Comparison of ENCODE assay signal across 11 cellular contexts in the genomic region with DNA sequence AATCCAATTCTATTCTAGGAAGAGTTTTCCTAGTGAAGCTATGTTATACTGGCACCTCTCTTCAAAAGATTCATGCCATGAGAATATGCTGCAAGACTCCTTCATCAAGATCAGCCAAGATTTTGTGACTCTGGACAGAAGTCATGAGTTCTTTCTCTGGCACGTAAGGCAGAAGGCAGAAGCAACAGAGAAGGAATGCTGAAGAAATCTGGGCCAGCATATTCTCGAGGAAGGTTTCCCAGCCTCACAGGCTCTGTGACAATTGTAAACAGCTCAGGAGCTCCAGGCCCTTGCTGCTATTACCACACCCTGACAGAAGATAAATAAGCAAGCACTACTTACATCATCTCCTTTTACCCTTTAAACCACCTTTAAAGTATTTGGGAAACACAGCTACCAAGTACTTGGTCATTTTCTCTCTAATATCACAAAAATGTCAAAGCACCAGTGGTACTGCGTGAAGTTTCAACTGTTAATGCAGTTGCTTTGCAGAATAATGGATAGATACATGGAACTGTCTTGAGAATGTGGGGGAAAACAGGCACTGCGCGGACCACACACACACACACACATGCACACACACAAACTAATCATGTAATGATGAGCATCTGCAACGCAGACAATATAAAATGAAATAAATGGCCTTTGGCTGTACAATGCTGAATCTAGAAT. TPM values are rescaled to one million over a fixed set of nuclear protein-coding genes. Genes with fewer than 3 reads are reported as not detected.
DNase-seq lines count a peak whose midpoint lies in the region; ATAC-seq and TF ChIP-seq lines count a peak whose summit lies in the region.
"Had no signal": no experiment of that assay in that cellular context is flagged by ENCODE, and none has a peak within 500 bp of the region (broad histone marks: within the 10 kb centered on the region; RNA-seq: fewer than 3 reads in every experiment).

No MANE protein-coding gene starts in this region.

- in situ Hi-C loops in mammary epithelial cell (cut with MboI; ENCODE audit: low sequenced_read_pairs in 2 of 2): no loop called here

- H3K4me3 ChIP-seq in mammary epithelial cell (replicated peaks in 1 of 3; ENCODE audit: insufficient read depth in 1 of 3, low read depth in 2 of 3, low read length in 3 of 3) (no peak overlapping the region), mesodermal cell (ENCODE audit: extremely low read depth, insufficient read depth, low read length, poor library complexity, severe bottlenecking) (no peak overlapping the region)

- no peak overlapping the region for H3K4me3 Mint-ChIP-seq in MCF 10A (ENCODE audit: unreplicated experiment)
- H3K4me3 Mint-ChIP-seq in endothelial cell (ENCODE audit: unreplicated experiment): no peak overlapping the region

- H3K9me3 Mint-ChIP-seq in MCF 10A (ENCODE audit: unreplicated experiment) (peaks cover 7% of the 10 kb centered on the region), endothelial cell (ENCODE audit: unreplicated experiment) (no peaks in the 10 kb centered on the region)

- H4K20me1 ChIP-seq in mammary epithelial cell (ENCODE audit: insufficient read depth, low read length): no peaks in the 10 kb centered on the region

- no peak overlapping the region for H3K9ac ChIP-seq in mammary epithelial cell (ENCODE audit: insufficient read depth, low read length)

- H3K36me3 Mint-ChIP-seq in MCF 10A (ENCODE audit: insufficient read depth, unreplicated experiment) (peaks cover 58% of the 10 kb centered on the region), endothelial cell (ENCODE audit: low read depth, unreplicated experiment) (peaks cover 4% of the 10 kb centered on the region)

- peak; percentile 69 for DNase-seq in MCF 10A (ENCODE audit: unreplicated experiment)
- DNase-seq in mammary epithelial cell: no peak
- DNase-seq in endothelial cell (ENCODE audit: low spot score): no peak
- DNase-seq in NK-92 treated with Interleukin-12 subunit alpha and Interleukin-12 subunit beta, amount 100 ng/mL, for 24 hours (lab: John Stamatoyannopoulos, UW): no peak
- no peak for DNase-seq in amniotic stem cell (lab: John Stamatoyannopoulos, UW)
- DNase-seq in GM10266 (ENCODE audit: extremely low spot score): no peak
- DNase-seq: midbrain, NCI-H774 had no signal

- dilution Hi-C loops in mammary epithelial cell (cut with HindIII; ENCODE audit: low sequenced_read_pairs): no loop called here

- H3K27me3 ChIP-seq in mammary epithelial cell (ENCODE audit: insufficient read depth, low read length): no peaks in the 10 kb centered on the region

- CTCF ChIA-PET in MCF 10A (lab: Yijun Ruan, JAX): interaction anchor here (0.7 to 0.8 kb wide), 3 partner anchors 10 to 400 kb away, joined by 3 to 4 read pairs (median 3); no protein-coding TSS in a partner anchor
- CTCF ChIA-PET in mammary epithelial cell (lab: Charles Lee; ENCODE audit: low non-redundant PET): interaction anchor here (0.6 kb wide), 1 partner anchor 401 kb away, joined by 6 read pairs; no protein-coding TSS in a partner anchor

- BruUV-seq in MCF 10A (replicated peaks; lab: Mats Ljungman, UMichigan) (no TSS peak), mammary epithelial cell (replicated peaks; lab: Mats Ljungman, UMichigan) (no TSS peak)

- POLR2A ChIA-PET in MCF 10A (lab: Yijun Ruan, JAX): interaction anchor here (0.6 to 1.6 kb wide), 10 partner anchors 13 to 405 kb away, joined by 3 to 6 read pairs (median 3); a partner anchor contains a TSS

- peaks cover 5% of the 10 kb centered on the region for H3K36me3 ChIP-seq in mammary epithelial cell (ENCODE audit: insufficient read depth, low read length)
- peaks cover 6% of the 10 kb centered on the region for H3K36me3 ChIP-seq in mesodermal cell (ENCODE audit: control insufficient read depth, insufficient read depth, low read length)

- H3K27me3 Mint-ChIP-seq in MCF 10A (ENCODE audit: insufficient read depth, unreplicated experiment) (no peaks in the 10 kb centered on the region), endothelial cell (ENCODE audit: unreplicated experiment) (peaks cover 2% of the 10 kb centered on the region)

- peaks cover 90% of the 10 kb centered on the region for H3K79me2 ChIP-seq in mammary epithelial cell (ENCODE audit: insufficient read depth, low read length)

- H3K27ac Mint-ChIP-seq in MCF 10A (ENCODE audit: low read depth, unreplicated experiment) (peak overlapping the region; percentile 52), endothelial cell (ENCODE audit: unreplicated experiment) (peak overlapping the region; percentile 70)

- H3K9me3 ChIP-seq in mammary epithelial cell (replicated peaks; ENCODE audit: insufficient read depth, low read length) (no peaks in the 10 kb centered on the region), mesodermal cell (ENCODE audit: control insufficient read depth, low read length) (no peaks in the 10 kb centered on the region)

- H3K4me1 ChIP-seq in mammary epithelial cell (ENCODE audit: insufficient read depth, low read length): no peaks in the 10 kb centered on the region
- H3K4me1 ChIP-seq in mesodermal cell (ENCODE audit: control insufficient read depth, insufficient read depth, low read length, poor library complexity, severe bottlenecking): peaks cover 12% of the 10 kb centered on the region

- H3K4me2 ChIP-seq in mammary epithelial cell (ENCODE audit: insufficient read depth, low read depth, low read length): no peak overlapping the region

- H3K4me1 Mint-ChIP-seq in MCF 10A (ENCODE audit: insufficient read depth, unreplicated experiment) (peaks cover 34% of the 10 kb centered on the region), endothelial cell (ENCODE audit: unreplicated experiment) (peaks cover 3% of the 10 kb centered on the region)

- 89% methylated on average over 6 of the region's 6 CpGs for WGBS in mammary epithelial cell (ENCODE audit: low coverage, missing lambda C conversion rate)
- 39 to 78% methylated on average over 2 of the region's 6 CpGs for WGBS in mesodermal cell (ENCODE audit: insufficient coverage in 2 of 2), 2 experiments

- no peak for ATAC-seq in GM21576 (IDR thresholded peaks at IDR 0.05; ENCODE audit: unreplicated experiment)

- TF ChIP-seq CTCF in MCF 10A (IDR thresholded peaks at IDR 0.05; ENCODE audit: unreplicated experiment): no peak
- TF ChIP-seq CTCF in mammary epithelial cell (conservative IDR thresholded peaks at IDR 0.05 in 1 of 2, IDR thresholded peaks at IDR 0.05 in 1 of 2; ENCODE audit: extremely low read depth in 1 of 2, insufficient read depth in 1 of 2, low read depth in 1 of 2, low read length in 2 of 2): no peak
- no peak for TF ChIP-seq CTCF in endothelial cell (IDR thresholded peaks at IDR 0.05; ENCODE audit: unreplicated experiment)
- no peak for TF ChIP-seq CTCF in GM10266 (IDR thresholded peaks at IDR 0.05; ENCODE audit: control insufficient read depth, insufficient read depth, low read depth, missing control alignments)

- no peak overlapping the region for H3K27ac ChIP-seq in mammary epithelial cell (ENCODE audit: insufficient read depth, low read depth, low read length)
- peak overlapping the region; percentile 80 for H3K27ac ChIP-seq in mesodermal cell (ENCODE audit: low read depth, low read length, severe bottlenecking)
- H3K27ac ChIP-seq: C4-2B had no signal

- intact Hi-C loops in MCF 10A (cut with micrococcal nuclease): no loop called here
- intact Hi-C loops in mammary epithelial cell (cut with micrococcal nuclease): no loop called here

- no peak overlapping the region for H2AFZ ChIP-seq in mammary epithelial cell (ENCODE audit: low read depth, low read length)

RNA-seq across cellular contexts. Expression of a gene that starts 55.4 kb away (rescaled TPM):
- total RNA-seq in MCF 10A (2022) (74.2 and 78.5 TPM in 2 replicates), mammary epithelial cell (10 to 100 TPM; 57.8 to 65.7 TPM), endothelial cell (ENCODE audit: unreplicated experiment) (45.0 TPM)
- polyA plus RNA-seq in mammary epithelial cell: 17.4 TPM
- polyA minus RNA-seq in mammary epithelial cell: 106 TPM
- 27.2 TPM for polyA plus RNA-seq in mesodermal cell (2013, experiment 1 of 2)
- 31.9 TPM for polyA plus RNA-seq in mesodermal cell (2013, experiment 2 of 2)

RNA-seq across cellular contexts. Expression of a gene that starts 57.9 kb away (rescaled TPM):
- total RNA-seq in MCF 10A (2022) (not detected in 2 replicates), mammary epithelial cell (under 1 TPM in 1 of 2 donors, not detected in 1; 0.17 TPM), endothelial cell (ENCODE audit: unreplicated experiment) (not detected)
- polyA plus RNA-seq in mammary epithelial cell: not detected
- polyA minus RNA-seq in mammary epithelial cell: not detected
- not detected for polyA plus RNA-seq in mesodermal cell (2013, experiment 1 of 2)
- not detected for polyA plus RNA-seq in mesodermal cell (2013, experiment 2 of 2)
